22 cellular contexts compared by ENCODE assay signal in genomic region chr21:35561076-35561475, GRCh38.
DNase-seq lines count a peak whose midpoint lies in the region; FAIRE-seq and TF ChIP-seq lines count a peak whose summit lies in the region.
"Had no signal": no experiment of that assay in that cellular context is flagged by ENCODE, and none has a peak within 500 bp of the region (broad histone marks: within the 10 kb centered on the region; RNA-seq: fewer than 3 reads in every experiment).

No MANE protein-coding gene starts in this region.

- no peak overlapping the region for H3K4me3 ChIP-seq in ACC112 (ENCODE audit: low read depth, low read length)
- H3K4me3 ChIP-seq in astrocyte of the spinal cord (ENCODE audit: low read depth, low read length) = no peak overlapping the region
- H3K4me3 ChIP-seq: A549, GM23248 had no signal

- POLR2A ChIA-PET in RWPE1 (lab: Yijun Ruan, JAX; ENCODE audit: low non-redundant PET) = no interaction called here

- in situ Hi-C loops in astrocyte of the spinal cord (cut with HindIII; ENCODE audit: low sequenced_read_pairs) = no loop called here

- CTCF ChIA-PET in RWPE1 (lab: Yijun Ruan, JAX) = no interaction called here

- no peak for FAIRE-seq in GM12892 (lab: Jason Lieb, UNC)
- FAIRE-seq: A549, GM12891, H1 had no signal

- H3K79me2 ChIP-seq in ACC112 (ENCODE audit: control insufficient read depth, insufficient read depth, low read length, unreplicated experiment) = no peaks in the 10 kb centered on the region

- peaks cover 50% of the 10 kb centered on the region for H3K4me1 ChIP-seq in ACC112 (ENCODE audit: control insufficient read depth, insufficient read depth, low read length, unreplicated experiment)
- H3K4me1 ChIP-seq: A549 had no signal

- no peaks in the 10 kb centered on the region for H3K27me3 ChIP-seq in ACC112 (ENCODE audit: insufficient read depth, low read length)

- no peaks in the 10 kb centered on the region for H3K36me3 ChIP-seq in ACC112 (ENCODE audit: insufficient read depth, low read length)

- DNase-seq in RPMI7951 (ENCODE audit: low read depth) = peak; percentile 14
- peak; percentile 36 for DNase-seq in astrocyte of the spinal cord (ENCODE audit: low read depth, low spot score)
- DNase-seq in foreskin melanocyte = peak; percentile 47
- DNase-seq in stimulated activated naive CD4-positive, alpha-beta T cell treated with Interleukin-2 at 50 U/mL for 16 hours (lab: John Stamatoyannopoulos, UW) = no peak
- no peak for DNase-seq in GM12892 (ENCODE audit: insufficient read length)
- no peak for DNase-seq in NCI-H2171 treated with DMSO at 0.1 percent for 48 hours (lab: John Stamatoyannopoulos, UW)
- no peak for DNase-seq in RWPE1 (ENCODE audit: low spot score)
- DNase-seq: 8988T; C1 segment of cervical spinal cord; Calu3; CD4-positive, alpha-beta memory T cell; COR-L47; DMS53; DMS79 treated with DMSO at 0.1 percent for 48 hours; GF-D8; GM23248; H7; HCEC 1CT had no signal

- no peak for TF ChIP-seq POLR2A in GM12892 (IDR thresholded peaks at IDR 0.05; ENCODE audit: low read depth, low read length)

- H2AFZ ChIP-seq in ACC112 (ENCODE audit: low read length, unreplicated experiment) = no peak overlapping the region
- H2AFZ ChIP-seq: GM23248 had no signal

- no peak for TF ChIP-seq CTCF in astrocyte of the spinal cord (IDR thresholded peaks at IDR 0.05; ENCODE audit: low read depth, low read length)
- TF ChIP-seq CTCF in RWPE1 (conservative IDR thresholded peaks at IDR 0.05; ENCODE audit: low read depth) = no peak

- H3K27ac ChIP-seq in ACC112 (ENCODE audit: low read depth, low read length) (peak overlapping the region; percentile 98; the same call in 1 of the 2 replicates), RWPE1 (no peak overlapping the region)
- H3K27ac ChIP-seq: A549 had no signal

Comparison
In these comparisons a context has a peak if more than half of its experiments do, and no peak if none do; other contexts are left out.
1. DNase-seq: peak in RPMI7951 (single experiment), astrocyte of the spinal cord (single experiment) and foreskin melanocyte (single experiment); none in stimulated activated naive CD4-positive, alpha-beta T cell treated with Interleukin-2 at 50 U/mL for 16 hours (single experiment), GM12892 (single experiment), NCI-H2171 treated with DMSO at 0.1 percent for 48 hours (single experiment) and RWPE1 (single experiment).